Comparison of ENCODE assay signal across 14 cellular contexts in genomic region chr5:143850050-143850713, GRCh38. TPM values are rescaled to one million over a fixed set of nuclear protein-coding genes. Genes with fewer than 3 reads are reported as not detected.
DNase-seq lines count a peak whose midpoint lies in the region; ATAC-seq, FAIRE-seq and TF ChIP-seq lines count a peak whose summit lies in the region.
"Had no signal": no experiment of that assay in that cellular context is flagged by ENCODE, and none has a peak within 500 bp of the region (broad histone marks: within the 10 kb centered on the region; RNA-seq: fewer than 3 reads in every experiment).

No MANE protein-coding gene starts in this region.

- H3K27me3 Mint-ChIP-seq in progenitor cell of endocrine pancreas: no peaks in the 10 kb centered on the region
- no peaks in the 10 kb centered on the region for H3K27me3 Mint-ChIP-seq in activated CD4-positive, alpha-beta T cell treated with anti-CD3 and anti-CD28 coated beads, Interleukin-2, amount 10 ng/mL, durations not matched to agents 24 days and 14 days

- DNase-seq in GM12891 (ENCODE audit: insufficient read length, low spot score) (no peak), fibroblast of mammary gland (ENCODE audit: low read depth) (peak; percentile 16), progenitor cell of endocrine pancreas (ENCODE audit: low spot score, unreplicated experiment) (no peak), head of caudate nucleus (no peak), C1 segment of cervical spinal cord (lab: John Stamatoyannopoulos, UW) (no peak)
- no peak for DNase-seq in activated CD4-positive, alpha-beta T cell treated with anti-CD3 and anti-CD28 coated beads, Interleukin-2, amount 10 ng/mL, durations not matched to agents 24 days and 14 days
- DNase-seq: KBM-7; naive thymus-derived CD8-positive, alpha-beta T cell; NCI-H526 treated with DMSO at 0.1 percent for 48 hours had no signal

- no peaks in the 10 kb centered on the region for H3K36me3 Mint-ChIP-seq in progenitor cell of endocrine pancreas (ENCODE audit: insufficient read depth)
- H3K36me3 Mint-ChIP-seq in activated CD4-positive, alpha-beta T cell treated with anti-CD3 and anti-CD28 coated beads, Interleukin-2, amount 10 ng/mL, durations not matched to agents 24 days and 14 days (ENCODE audit: low read depth): no peaks in the 10 kb centered on the region

- no peak for TF ChIP-seq POLR2A in GM12891 (IDR thresholded peaks at IDR 0.05; ENCODE audit: low read depth, low read length)

- no peak overlapping the region for H3K4me3 ChIP-seq in fibroblast of mammary gland (ENCODE audit: control insufficient read depth, low read depth, low read length)

- no peaks in the 10 kb centered on the region for H3K4me1 Mint-ChIP-seq in progenitor cell of endocrine pancreas (ENCODE audit: low read depth)
- H3K4me1 Mint-ChIP-seq in activated CD4-positive, alpha-beta T cell treated with anti-CD3 and anti-CD28 coated beads, Interleukin-2, amount 10 ng/mL, durations not matched to agents 24 days and 14 days: peaks cover 4% of the 10 kb centered on the region
- H3K4me1 Mint-ChIP-seq: naive thymus-derived CD8-positive, alpha-beta T cell had no signal

- no peak overlapping the region for H3K4me3 Mint-ChIP-seq in progenitor cell of endocrine pancreas (ENCODE audit: low read depth)
- no peak overlapping the region for H3K4me3 Mint-ChIP-seq in activated CD4-positive, alpha-beta T cell treated with anti-CD3 and anti-CD28 coated beads, Interleukin-2, amount 10 ng/mL, durations not matched to agents 24 days and 14 days
- H3K4me3 Mint-ChIP-seq: T-helper 1 cell treated with Interleukin-12 subunit alpha and Interleukin-12 subunit beta and Interleukin-4 antibody, amounts not matched to agents 30 μg/mL and 1 μg/mL, for 36 hours had no signal

- TF ChIP-seq CTCF in fibroblast of mammary gland (conservative IDR thresholded peaks at IDR 0.05; ENCODE audit: control insufficient read depth, insufficient read depth, low read depth, low read length) (no peak), progenitor cell of endocrine pancreas (IDR thresholded peaks at IDR 0.05; ENCODE audit: unreplicated experiment) (no peak)

- peaks cover 7% of the 10 kb centered on the region for H3K9me3 Mint-ChIP-seq in progenitor cell of endocrine pancreas (ENCODE audit: low read depth)
- H3K9me3 Mint-ChIP-seq in activated CD4-positive, alpha-beta T cell treated with anti-CD3 and anti-CD28 coated beads, Interleukin-2, amount 10 ng/mL, durations not matched to agents 24 days and 14 days: no peaks in the 10 kb centered on the region
- H3K9me3 Mint-ChIP-seq: T-helper 1 cell treated with Interleukin-12 subunit alpha and Interleukin-12 subunit beta and Interleukin-4 antibody, amounts not matched to agents 30 μg/mL and 1 μg/mL, for 36 hours had no signal

- ATAC-seq in GM21423 (IDR thresholded peaks at IDR 0.05; ENCODE audit: unreplicated experiment): peak; percentile 85
- ATAC-seq in HG03378 (IDR thresholded peaks at IDR 0.05; ENCODE audit: unreplicated experiment): peak; percentile 76
- ATAC-seq: naive thymus-derived CD8-positive, alpha-beta T cell had no signal

- no peak overlapping the region for H3K27ac Mint-ChIP-seq in progenitor cell of endocrine pancreas
- no peak overlapping the region for H3K27ac Mint-ChIP-seq in activated CD4-positive, alpha-beta T cell treated with anti-CD3 and anti-CD28 coated beads, Interleukin-2, amount 10 ng/mL, durations not matched to agents 24 days and 14 days
- H3K27ac Mint-ChIP-seq: naive thymus-derived CD8-positive, alpha-beta T cell; T-helper 1 cell treated with Interleukin-12 subunit alpha and Interleukin-12 subunit beta and Interleukin-4 antibody, amounts not matched to agents 30 μg/mL and 1 μg/mL, for 36 hours had no signal

- intact Hi-C loops in head of caudate nucleus (cut with DNase I): no loop called here
- intact Hi-C loops in activated CD4-positive, alpha-beta T cell treated with anti-CD3 and anti-CD28 coated beads, Interleukin-2, amount 10 ng/mL, durations not matched to agents 24 days and 14 days (cut with micrococcal nuclease): no loop called here

- peak; percentile 71 for FAIRE-seq in GM12891 (lab: Jason Lieb, UNC)
- FAIRE-seq: D721Med had no signal

TF ChIP-seq in GM12891, 5 proteins besides CTCF, POLR2A, EP300 and RAD21:
- TF ChIP-seq POLR2AphosphoS5 (IDR thresholded peaks at IDR 0.05; ENCODE audit: low read depth, low read length) (no peak), TAF1 (IDR thresholded peaks at IDR 0.05; ENCODE audit: low read depth, low read length) (no peak), SPI1 (IDR thresholded peaks at IDR 0.05; ENCODE audit: low read depth, low read length) (no peak), POU2F2 (IDR thresholded peaks at IDR 0.05; ENCODE audit: low read depth, low read length) (no peak), PAX5 (IDR thresholded peaks at IDR 0.05; ENCODE audit: insufficient read depth, low read length, severe bottlenecking) (no peak)

RNA-seq across cellular contexts. Expression of gene HMHB1, which starts 38.2 kb away (rescaled TPM):
- 13.2 TPM for polyA plus RNA-seq in GM12891 (2012; ENCODE audit: low read depth, missing spikeins)
- not detected in 2 replicates for total RNA-seq in progenitor cell of endocrine pancreas
- not detected in 2 replicates for total RNA-seq in activated CD4-positive, alpha-beta T cell treated with anti-CD3 and anti-CD28 coated beads, Interleukin-2, amount 10 ng/mL, durations not matched to agents 24 days and 14 days
- total RNA-seq: epithelial cell of proximal tubule; naive thymus-derived CD8-positive, alpha-beta T cell had no signal
- polyA plus RNA-seq: naive thymus-derived CD8-positive, alpha-beta T cell had no signal
